ENCODE assay signal across 15 cellular contexts in genomic region chr3:160998581-160998980, GRCh38.
A peak's percentile ranks its signal among the peaks of the same experiment; 100 is the strongest.
DNase-seq lines count a peak whose midpoint lies in the region; ATAC-seq and TF ChIP-seq lines count a peak whose summit lies in the region.
"Had no signal": no experiment of that assay in that cellular context is flagged by ENCODE, and none has a peak within 500 bp of the region (broad histone marks: within the 10 kb centered on the region; RNA-seq: fewer than 3 reads in every experiment).

No MANE protein-coding gene starts in this region.

- TF ChIP-seq EP300 in neural cell (conservative IDR thresholded peaks at IDR 0.05; ENCODE audit: poor library complexity, severe bottlenecking), result peak; percentile 84

- 0 out of 2 replicates have a peak overlapping the region, but pooled peaks have one; percentile 1 for H3K4me2 ChIP-seq in PC-3 (ENCODE audit: low read length)
- no peak overlapping the region for H3K4me2 ChIP-seq in neural cell (ENCODE audit: low read length)
- H3K4me2 ChIP-seq: A549; BLaER1 treated with 17β-estradiol and CSF1 and Interleukin-3, amounts not matched to agents 10 nM and 100 nM had no signal

- DNase-seq in PC-3 (no peak), thyroid gland (no peak), coronary artery (ENCODE audit: low spot score) (no peak), head of caudate nucleus (no peak)
- DNase-seq: AML-193; Caco-2; CD4-positive, alpha-beta T cell; CD8-positive, alpha-beta T cell; DMS79 treated with DMSO at 0.1 percent for 48 hours; GF-D8 had no signal

- H3K36me3 ChIP-seq in PC-3 (ENCODE audit: low read depth, low read length) (no peaks in the 10 kb centered on the region), neural cell (ENCODE audit: insufficient read depth, low read length) (no peaks in the 10 kb centered on the region), thyroid gland (no peaks in the 10 kb centered on the region)

- H3F3A ChIP-seq in PC-3 (ENCODE audit: low read length, unreplicated experiment), result no peaks in the 10 kb centered on the region
- H3F3A ChIP-seq in neural cell (ENCODE audit: insufficient read depth, low read length, poor library complexity, severe bottlenecking), result no peaks in the 10 kb centered on the region

- 74 to 80% methylated on average over 1 of the region's 1 CpG for WGBS in thyroid gland, 2 donors

- ATAC-seq in PC-3, result no peak
- ATAC-seq: A549 had no signal

- H3K27me3 ChIP-seq in PC-3 (ENCODE audit: low read length) (no peaks in the 10 kb centered on the region), neural cell (ENCODE audit: insufficient read depth, low read depth, low read length) (no peaks in the 10 kb centered on the region), thyroid gland (no peaks in the 10 kb centered on the region)
- H3K27me3 ChIP-seq: BLaER1 treated with 17β-estradiol and CSF1 and Interleukin-3, amounts not matched to agents 10 nM and 100 nM had no signal

- BruUV-seq in PC-3 (replicated peaks; lab: Mats Ljungman, UMichigan), result no TSS peak

- TF ChIP-seq CTCF in PC-3 (conservative IDR thresholded peaks at IDR 0.05; ENCODE audit: low read depth, low read length), result no peak
- no peak for TF ChIP-seq CTCF in neural cell (IDR thresholded peaks at IDR 0.05; ENCODE audit: poor library complexity, severe bottlenecking)
- TF ChIP-seq CTCF in thyroid gland (IDR thresholded peaks at IDR 0.05), result no peak
- TF ChIP-seq CTCF in coronary artery (IDR thresholded peaks at IDR 0.05), result no peak

- H3K27ac ChIP-seq in PC-3 (ENCODE audit: low read length) (no peak overlapping the region), neural cell (ENCODE audit: low read length) (no peak overlapping the region), thyroid gland (peak overlapping the region; percentile 4 to 75 (median 60)), coronary artery (no peak overlapping the region)
- H3K27ac ChIP-seq: 22Rv1; A549; BLaER1 treated with 17β-estradiol and CSF1 and Interleukin-3, amounts not matched to agents 10 nM and 100 nM; C4-2B had no signal

- H3K79me2 ChIP-seq in PC-3 (ENCODE audit: low read length), result no peaks in the 10 kb centered on the region
- no peaks in the 10 kb centered on the region for H3K79me2 ChIP-seq in neural cell (replicated peaks; ENCODE audit: insufficient read depth, low read length)

- H3K4me3 ChIP-seq in PC-3 (ENCODE audit: low read length), result no peak overlapping the region
- H3K4me3 ChIP-seq in neural cell (ENCODE audit: low read length), result no peak overlapping the region
- H3K4me3 ChIP-seq in thyroid gland (replicated peaks in 1 of 3), result no peak overlapping the region
- no peak overlapping the region for H3K4me3 ChIP-seq in coronary artery
- H3K4me3 ChIP-seq: A549; BLaER1 treated with 17β-estradiol and CSF1 and Interleukin-3, amounts not matched to agents 10 nM and 100 nM had no signal

- H4K20me1 ChIP-seq in PC-3 (ENCODE audit: low read length), result no peaks in the 10 kb centered on the region
- H4K20me1 ChIP-seq in neural cell (ENCODE audit: insufficient read depth), result no peaks in the 10 kb centered on the region
- H4K20me1 ChIP-seq: BLaER1 treated with 17β-estradiol and CSF1 and Interleukin-3, amounts not matched to agents 10 nM and 100 nM had no signal

- H3K9me2 ChIP-seq in PC-3 (replicated peaks; ENCODE audit: low read length), result no peaks in the 10 kb centered on the region
- no peaks in the 10 kb centered on the region for H3K9me2 ChIP-seq in neural cell (ENCODE audit: insufficient read depth, low read length)

- TF ChIP-seq RAD21 in neural cell (conservative IDR thresholded peaks at IDR 0.05), result no peak

- H3K9me3 ChIP-seq in PC-3 (ENCODE audit: low read length), result no peaks in the 10 kb centered on the region
- H3K9me3 ChIP-seq in neural cell (ENCODE audit: low read length), result no peaks in the 10 kb centered on the region
- H3K9me3 ChIP-seq in thyroid gland, result no peaks in the 10 kb centered on the region
- H3K9me3 ChIP-seq: A549, Caco-2 had no signal

- POLR2A ChIA-PET in PC-3 (lab: Charles Lee; ENCODE audit: unreplicated experiment), result no interaction called here

- no peak for TF ChIP-seq POLR2A in thyroid gland (IDR thresholded peaks at IDR 0.05)

- no peak overlapping the region for H2AFZ ChIP-seq in PC-3 (ENCODE audit: low read length)
- H2AFZ ChIP-seq in neural cell (ENCODE audit: low read depth, low read length), result no peak overlapping the region

- CTCF ChIA-PET in PC-3 (lab: Charles Lee), result no interaction called here

- H3K9ac ChIP-seq in PC-3 (ENCODE audit: low read length) (no peak overlapping the region), neural cell (ENCODE audit: low read length) (no peak overlapping the region)
- H3K9ac ChIP-seq: BLaER1 treated with 17β-estradiol and CSF1 and Interleukin-3, amounts not matched to agents 10 nM and 100 nM had no signal

- intact Hi-C loops in PC-3 (cut with micrococcal nuclease) (no loop called here), thyroid gland (cut with DNase I) (loop anchor here (10.0 kb wide), 1 partner anchor 106 kb away; the partner anchor contains the start of gene B3GALNT1), head of caudate nucleus (cut with DNase I) (no loop called here)

- peaks cover 10% of the 10 kb centered on the region for H3K4me1 ChIP-seq in PC-3 (ENCODE audit: insufficient read depth, low read length)
- peaks cover 4 to 14% of the 10 kb centered on the region in 2 donors for H3K4me1 ChIP-seq in thyroid gland
- H3K4me1 ChIP-seq: A549; BLaER1 treated with 17β-estradiol and CSF1 and Interleukin-3, amounts not matched to agents 10 nM and 100 nM; Caco-2 had no signal

TF ChIP-seq in neural cell, 6 proteins besides CTCF, POLR2A, EP300 and RAD21:
- no peak for TF ChIP-seq MXI1 (conservative IDR thresholded peaks at IDR 0.05; ENCODE audit: poor library complexity, severe bottlenecking)
- peak; percentile 24 for TF ChIP-seq POLR2AphosphoS5 (IDR thresholded peaks at IDR 0.05)

Comparison
In these comparisons a context has a peak if more than half of its experiments do, and no peak if none do; other contexts are left out.
1. H3K27ac ChIP-seq: peak in thyroid gland (3 of 3); none in PC-3 (single experiment), neural cell (single experiment) and coronary artery (0 of 2).